ENCODE assay signal across 1 cellular context in the genomic region with DNA sequence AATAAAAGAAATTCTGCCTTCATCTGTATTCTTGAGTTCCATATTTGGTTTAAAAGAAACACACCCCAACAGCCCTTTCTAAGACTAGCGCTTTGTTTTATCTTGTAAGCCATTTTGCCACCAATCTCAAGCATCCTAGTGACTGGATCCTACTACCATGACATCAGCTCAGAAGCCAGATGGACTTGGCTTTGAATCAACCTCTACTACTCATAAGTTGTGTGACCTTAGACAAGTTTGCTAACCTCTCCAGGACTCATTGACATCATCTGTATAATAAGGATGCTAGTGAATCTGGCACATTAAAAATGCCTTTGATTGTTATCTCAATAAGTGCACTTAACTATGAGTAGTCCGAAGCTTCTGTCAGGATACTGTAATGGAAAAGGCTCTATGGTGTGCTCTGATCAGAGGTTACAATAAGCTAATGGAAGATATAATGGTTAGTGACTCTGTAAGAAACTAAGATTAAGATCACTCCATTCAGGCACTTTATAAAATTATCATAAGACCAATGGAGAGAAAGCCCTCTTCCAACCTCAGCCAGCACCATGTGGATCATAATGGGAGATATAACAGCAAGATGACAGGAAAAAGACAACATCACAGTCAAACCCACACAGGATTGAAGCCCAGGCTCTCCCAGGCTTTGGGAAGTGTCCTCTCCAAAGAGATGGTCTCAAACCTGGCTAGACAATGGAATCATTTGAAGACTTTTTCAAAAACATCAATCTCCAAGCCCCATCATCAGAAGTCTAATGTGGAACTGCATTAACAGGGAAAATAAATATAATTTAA.
TF ChIP-seq lines count a peak whose summit lies in the region.

No MANE protein-coding gene starts in this region.

TF ChIP-seq in SK-N-SH treated with all-trans-retinoic acid at 6 μM for 48 hours, 23 proteins besides CTCF, POLR2A, EP300 and RAD21 (continued from another document):
- TF ChIP-seq ISL1 (CRISPR knock-in tag; IDR thresholded peaks at IDR 0.05), result peak; percentile 100
